In the genomic region with DNA sequence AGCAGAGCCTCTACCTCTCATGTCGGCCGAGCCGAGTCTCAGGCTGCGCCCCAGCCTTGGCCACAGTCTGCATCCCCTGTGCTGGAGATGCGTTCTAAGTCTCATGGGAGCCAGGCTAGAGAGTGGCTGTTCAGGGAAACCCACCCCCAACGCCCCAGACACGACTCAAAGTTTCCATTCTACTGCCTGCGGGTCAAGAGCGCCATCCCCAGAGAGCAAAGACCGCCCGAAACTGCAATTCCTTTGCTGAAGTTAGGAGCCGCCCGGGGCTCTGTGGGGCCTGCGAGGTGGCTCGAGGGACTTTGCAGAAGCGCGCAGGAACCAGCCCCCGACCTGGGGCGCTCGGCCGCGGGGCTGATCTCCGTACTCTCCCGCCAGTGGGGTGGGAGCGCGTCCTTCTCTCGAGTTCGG, we compare ENCODE assay signal across 9 cellular contexts. TPM values are rescaled to one million over a fixed set of nuclear protein-coding genes. Genes with fewer than 3 reads are reported as not detected.
DNase-seq lines count a peak whose midpoint lies in the region; ATAC-seq and TF ChIP-seq lines count a peak whose summit lies in the region.
"Had no signal": no experiment of that assay in that cellular context is flagged by ENCODE, and none has a peak within 500 bp of the region (broad histone marks: within the 10 kb centered on the region; RNA-seq: fewer than 3 reads in every experiment).

No MANE protein-coding gene starts in this region.

- H3K4me1 ChIP-seq in breast epithelium (no peaks in the 10 kb centered on the region), mesodermal cell (ENCODE audit: control insufficient read depth, insufficient read depth, low read length, poor library complexity, severe bottlenecking) (peaks cover 17% of the 10 kb centered on the region)

- WGBS in mesodermal cell (ENCODE audit: insufficient coverage in 2 of 2), 2 experiments, result 0 to 3% methylated on average over 17 to 18 of the region's 28 CpGs

- ATAC-seq in GM19468 (IDR thresholded peaks at IDR 0.05; ENCODE audit: extremely low read depth, unreplicated experiment), result peak; percentile 5
- ATAC-seq in HG03521 (IDR thresholded peaks at IDR 0.05; ENCODE audit: unreplicated experiment), result peak; percentile 35

- TF ChIP-seq POLR2A in breast epithelium (IDR thresholded peaks at IDR 0.05), result no peak

- H3K27ac ChIP-seq in breast epithelium, result peak overlapping the region; percentile 60 to 83
- H3K27ac ChIP-seq in mesodermal cell (ENCODE audit: low read depth, low read length, severe bottlenecking), result peak overlapping the region; percentile 69

- intact Hi-C loops in breast epithelium (cut with DNase I; ENCODE audit: low total_unique reads), result no loop called here

- peak; percentile 19 for DNase-seq in Caki2 (ENCODE audit: low read depth)
- no peak for DNase-seq in breast epithelium (ENCODE audit: low spot score in 2 of 2)
- DNase-seq in HK-2 (ENCODE audit: unreplicated experiment), result no peak
- no peak for DNase-seq in hippocampal formation (lab: John Stamatoyannopoulos, UW)
- no peak for DNase-seq in epidermal melanocyte (ENCODE audit: insufficient read length, low spot score)

- TF ChIP-seq CTCF in breast epithelium (IDR thresholded peaks at IDR 0.05), result no peak

- no peaks in the 10 kb centered on the region for H3K36me3 ChIP-seq in breast epithelium
- H3K36me3 ChIP-seq in mesodermal cell (ENCODE audit: control insufficient read depth, insufficient read depth, low read length), result peaks cover 4% of the 10 kb centered on the region

- H3K4me3 ChIP-seq in breast epithelium (peak overlapping the region; percentile 35 to 63 (median 45)), mesodermal cell (ENCODE audit: extremely low read depth, insufficient read depth, low read length, poor library complexity, severe bottlenecking) (peak overlapping the region; percentile 19)

- in situ Hi-C loops in Caki2 (cut with HindIII; ENCODE audit: low pct_unique_long_range_greater_than_20kb, low sequenced_read_pairs), result no loop called here

- peaks cover 0 to 30% of the 10 kb centered on the region in 2 donors for H3K27me3 ChIP-seq in breast epithelium

- H3K9me3 ChIP-seq in breast epithelium, result no peaks in the 10 kb centered on the region
- no peaks in the 10 kb centered on the region for H3K9me3 ChIP-seq in mesodermal cell (ENCODE audit: control insufficient read depth, low read length)

RNA-seq across cellular contexts. Expression of a gene that starts 10.0 kb away (rescaled TPM):
- 12.5 and 16.0 TPM in 2 replicates for total RNA-seq in Caki2 (2014; rRNA removed; shearing (Covaris generic); ENCODE audit: low replicate concordance)
- total RNA-seq in breast epithelium, result 10 to 100 TPM in 1 of 3 donors, 1 to 10 TPM in 2; 5.3 to 10.7 (median 9.2) TPM
- polyA plus RNA-seq in mesodermal cell (2013, experiment 1 of 2), result 13.0 TPM
- polyA plus RNA-seq in mesodermal cell (2013, experiment 2 of 2), result 10.7 TPM

RNA-seq across cellular contexts. Expression of a gene that starts 45.3 kb away (rescaled TPM):
- 29.7 and 39.0 TPM in 2 replicates for total RNA-seq in Caki2 (2014; rRNA removed; shearing (Covaris generic); ENCODE audit: low replicate concordance)
- 10 to 100 TPM; 13.5 to 24.6 (median 16.6) TPM for total RNA-seq in breast epithelium
- 39.8 TPM for polyA plus RNA-seq in mesodermal cell (2013, experiment 1 of 2)
- 36.7 TPM for polyA plus RNA-seq in mesodermal cell (2013, experiment 2 of 2)

RNA-seq across cellular contexts. Expression of a gene that starts 51.4 kb away (rescaled TPM):
- total RNA-seq in Caki2 (2014; rRNA removed; shearing (Covaris generic); ENCODE audit: low replicate concordance), result not detected in 2 replicates
- 1 to 10 TPM in 2 of 3 donors, under 1 TPM in 1; 0.73 to 2.6 (median 1.6) TPM for total RNA-seq in breast epithelium
- polyA plus RNA-seq in mesodermal cell (2013, experiment 1 of 2), result 7.4 TPM
- polyA plus RNA-seq in mesodermal cell (2013, experiment 2 of 2), result 5.3 TPM
- total RNA-seq: NCI-H460 had no signal
